ENCODE assay signal across 10 cellular contexts in the genomic region with DNA sequence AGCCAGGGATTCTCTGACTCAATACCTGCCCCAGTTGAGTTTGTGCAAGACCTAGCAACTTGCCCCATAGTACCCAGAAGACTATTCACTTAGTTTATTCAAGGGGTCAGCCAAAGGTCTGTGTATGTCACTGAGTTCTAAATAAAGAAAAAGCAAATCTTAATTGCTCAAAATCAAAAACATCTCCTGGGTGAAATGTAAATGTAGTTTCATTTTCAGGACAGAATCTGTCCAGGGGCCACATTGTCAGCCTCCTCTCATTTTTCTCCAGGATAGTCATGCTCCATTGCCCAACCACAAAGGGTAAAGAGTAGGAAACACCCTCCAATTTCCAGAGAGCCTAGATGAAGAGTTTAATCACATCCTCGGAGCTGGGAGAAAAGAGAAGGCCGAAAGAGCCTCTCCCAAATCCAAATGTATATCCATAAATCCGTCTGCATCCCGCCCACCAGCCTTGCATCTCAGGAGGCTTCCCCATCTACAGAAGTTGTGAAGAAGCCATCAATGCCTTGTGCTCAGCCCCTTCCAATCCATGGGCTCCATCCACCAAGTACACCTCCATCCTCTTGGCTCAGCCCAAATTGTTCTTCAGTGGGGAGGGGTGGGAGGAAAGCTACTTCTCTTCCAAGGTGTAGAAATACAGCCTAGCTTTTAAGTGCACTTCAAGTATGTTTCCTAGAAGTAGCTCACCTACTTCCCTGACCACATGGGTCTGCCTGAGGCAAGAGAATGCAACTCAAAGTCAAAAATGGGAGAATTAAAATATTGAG. TPM values are rescaled to one million over a fixed set of nuclear protein-coding genes. Genes with fewer than 3 reads are reported as not detected.
DNase-seq lines count a peak whose midpoint lies in the region; ATAC-seq and TF ChIP-seq lines count a peak whose summit lies in the region.
"Had no signal": no experiment of that assay in that cellular context is flagged by ENCODE, and none has a peak within 500 bp of the region (broad histone marks: within the 10 kb centered on the region; RNA-seq: fewer than 3 reads in every experiment).

No MANE protein-coding gene starts in this region.

- ATAC-seq in HG03469 (IDR thresholded peaks at IDR 0.05; ENCODE audit: unreplicated experiment), result no peak
- no peak for ATAC-seq in GM18867 (IDR thresholded peaks at IDR 0.05; ENCODE audit: unreplicated experiment)

- peaks cover 3% of the 10 kb centered on the region for H3K9me3 Mint-ChIP-seq in mesothelial cell of epicardium

- H3K27ac ChIP-seq in brain microvascular endothelial cell (peak overlapping the region; percentile 90), mucosa of rectum (ENCODE audit: low read depth in 2 of 2, low read length in 2 of 2) (peak overlapping the region; percentile 24 to 64)
- H3K27ac ChIP-seq: cardiac muscle cell, suprapubic skin had no signal

- DNase-seq in AG20443 (ENCODE audit: low spot score) (peak; percentile 88), HT1080 (ENCODE audit: low read depth) (peak; percentile 62), brain microvascular endothelial cell (peak; percentile 77), mesothelial cell of epicardium (ENCODE audit: low spot score in 2 of 2, unreplicated experiment in 2 of 2) (no peak), pons (ENCODE audit: low spot score) (no peak)

- peaks cover 17% of the 10 kb centered on the region for H3K36me3 ChIP-seq in brain microvascular endothelial cell (replicated peaks)
- no peaks in the 10 kb centered on the region for H3K36me3 ChIP-seq in mucosa of rectum (ENCODE audit: control insufficient read depth in 2 of 2, insufficient read depth in 2 of 2, low read length in 2 of 2)
- H3K36me3 ChIP-seq: cardiac muscle cell, suprapubic skin had no signal

- H3K4me3 Mint-ChIP-seq in mesothelial cell of epicardium, result no peak overlapping the region

- peak overlapping the region; percentile 15 for H3K4me3 ChIP-seq in brain microvascular endothelial cell (ENCODE audit: low read depth, low read length)
- no peak overlapping the region for H3K4me3 ChIP-seq in mucosa of rectum (ENCODE audit: low read length in 2 of 2)
- H3K4me3 ChIP-seq: cardiac muscle cell, suprapubic skin had no signal

- in situ Hi-C loops in brain microvascular endothelial cell (cut with HindIII; ENCODE audit: low pct_ligation_motif_present, low sequenced_read_pairs), result no loop called here

- H3K27me3 ChIP-seq in brain microvascular endothelial cell (replicated peaks) (no peaks in the 10 kb centered on the region), mucosa of rectum (ENCODE audit: control insufficient read depth in 2 of 2, insufficient read depth in 2 of 2, low read length in 2 of 2) (no peaks in the 10 kb centered on the region)
- H3K27me3 ChIP-seq: cardiac muscle cell, suprapubic skin had no signal

- H3K36me3 Mint-ChIP-seq in mesothelial cell of epicardium, result peaks cover 4% of the 10 kb centered on the region

- H3K9me3 ChIP-seq in mucosa of rectum (ENCODE audit: control insufficient read depth in 2 of 2, low read length in 2 of 2), result no peaks in the 10 kb centered on the region
- H3K9me3 ChIP-seq: suprapubic skin had no signal

- H3K27me3 Mint-ChIP-seq in mesothelial cell of epicardium (ENCODE audit: low read depth), result no peaks in the 10 kb centered on the region

- TF ChIP-seq CTCF in brain microvascular endothelial cell (IDR thresholded peaks at IDR 0.05; ENCODE audit: low read depth, low read length, missing control alignments), result no peak
- no peak for TF ChIP-seq CTCF in mesothelial cell of epicardium (IDR thresholded peaks at IDR 0.05; ENCODE audit: unreplicated experiment)

- peaks cover 22 to 29% of the 10 kb centered on the region in 2 donors for H3K4me1 ChIP-seq in mucosa of rectum (ENCODE audit: control insufficient read depth in 2 of 2, insufficient read depth in 2 of 2, low read length in 2 of 2)

- H3K4me1 Mint-ChIP-seq in mesothelial cell of epicardium, result peaks cover 4% of the 10 kb centered on the region

- no peak overlapping the region for H3K27ac Mint-ChIP-seq in mesothelial cell of epicardium

- no peak overlapping the region for H3K9ac ChIP-seq in mucosa of rectum (ENCODE audit: low read depth in 1 of 2, low read length in 2 of 2)

RNA-seq across cellular contexts. Expression of gene ADAM19, which starts 26.9 kb away (rescaled TPM):
- total RNA-seq in HT1080 (2014; rRNA removed; shearing (Covaris generic)), result 33.5 and 45.6 TPM in 2 replicates
- 87.0 and 101 TPM in 2 replicates for polyA plus RNA-seq in HT1080 (2015; cell fraction: cytosol; rRNA removed)
- 132 and 136 TPM in 2 replicates for polyA plus RNA-seq in HT1080 (2015; cell fraction: nucleus; rRNA removed)
- 17.1 to 19.7 TPM (median 19.7 TPM) in 3 replicates for total RNA-seq in mesothelial cell of epicardium

Comparison
In these comparisons a context has a peak if more than half of its experiments do, and no peak if none do; other contexts are left out.
1. DNase-seq: peak in AG20443 (single experiment), HT1080 (single experiment) and brain microvascular endothelial cell (single experiment); none in mesothelial cell of epicardium (0 of 2) and pons (single experiment).